Comparison of ENCODE assay signal across 2 cellular contexts in the genomic region with DNA sequence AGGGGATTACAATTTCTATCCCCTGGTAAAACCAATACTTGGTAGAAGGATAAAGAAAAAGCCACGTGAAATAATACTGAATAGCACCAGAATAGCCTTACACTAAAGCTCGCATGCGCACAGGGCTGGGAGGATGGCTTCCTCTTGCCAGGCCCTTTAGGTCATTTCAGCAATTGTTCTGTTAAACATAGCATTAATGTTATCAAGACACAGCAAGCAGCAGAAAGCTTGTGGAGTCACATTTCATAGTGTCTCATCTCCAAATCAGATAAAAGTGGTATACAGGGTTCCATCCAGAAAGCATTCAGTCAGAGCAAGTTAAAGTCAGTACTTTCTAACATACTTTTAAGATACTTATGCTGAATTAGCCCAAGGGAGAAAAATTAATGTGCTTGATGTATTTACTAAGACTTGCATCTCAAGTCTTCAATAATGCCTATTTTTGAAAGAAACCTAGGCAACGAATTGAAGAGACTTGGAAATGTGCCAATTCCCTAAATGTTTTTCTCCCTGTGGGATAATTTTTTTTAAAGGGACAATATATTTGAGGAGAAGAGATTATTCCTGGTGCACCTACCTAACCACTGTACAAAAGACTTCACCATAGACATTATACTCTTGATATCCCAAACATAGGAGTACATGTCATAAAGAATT.
TF ChIP-seq lines count a peak whose summit lies in the region.

No MANE protein-coding gene starts in this region.

TF ChIP-seq in HepG2, 621 proteins besides CTCF, POLR2A, EP300 and RAD21:
- TF ChIP-seq EED (CRISPR knock-in tag; IDR thresholded peaks at IDR 0.05) (no peak), STAG1 (CRISPR knock-in tag; IDR thresholded peaks at IDR 0.05) (no peak), MNT (IDR thresholded peaks at IDR 0.05) (no peak), NR2C2 (CRISPR knock-in tag; IDR thresholded peaks at IDR 0.05; ENCODE audit: borderline replicate concordance) (no peak), MXD4 (CRISPR knock-in tag; IDR thresholded peaks at IDR 0.05) (no peak), ZNF136 (CRISPR knock-in tag; IDR thresholded peaks at IDR 0.05; ENCODE audit: low read depth) (no peak), ETV6 (CRISPR knock-in tag; conservative IDR thresholded peaks at IDR 0.05) (no peak), JARID2 (CRISPR knock-in tag; IDR thresholded peaks at IDR 0.05; ENCODE audit: insufficient replicate concordance) (no peak), PRDM15 (CRISPR knock-in tag; IDR thresholded peaks at IDR 0.05) (no peak), ZNF83 (CRISPR knock-in tag; IDR thresholded peaks at IDR 0.05; ENCODE audit: borderline replicate concordance) (no peak), TOE1 (CRISPR knock-in tag; IDR thresholded peaks at IDR 0.05) (no peak), LCORL (IDR thresholded peaks at IDR 0.05) (no peak), LCORL (CRISPR knock-in tag; IDR thresholded peaks at IDR 0.05) (no peak), PHF8 (CRISPR knock-in tag; IDR thresholded peaks at IDR 0.05) (no peak), ZZZ3 (CRISPR knock-in tag; IDR thresholded peaks at IDR 0.05; ENCODE audit: borderline replicate concordance) (no peak), ZNF30 (CRISPR knock-in tag; IDR thresholded peaks at IDR 0.05) (no peak), ZNF841 (CRISPR knock-in tag; IDR thresholded peaks at IDR 0.05; ENCODE audit: borderline replicate concordance) (no peak), ELF4 (CRISPR knock-in tag; IDR thresholded peaks at IDR 0.05; ENCODE audit: borderline replicate concordance) (no peak), TP53 (CRISPR knock-in tag; conservative IDR thresholded peaks at IDR 0.05) (no peak), ZNF256 (CRISPR knock-in tag; conservative IDR thresholded peaks at IDR 0.05) (no peak)
- TF ChIP-seq, protein P1, sequence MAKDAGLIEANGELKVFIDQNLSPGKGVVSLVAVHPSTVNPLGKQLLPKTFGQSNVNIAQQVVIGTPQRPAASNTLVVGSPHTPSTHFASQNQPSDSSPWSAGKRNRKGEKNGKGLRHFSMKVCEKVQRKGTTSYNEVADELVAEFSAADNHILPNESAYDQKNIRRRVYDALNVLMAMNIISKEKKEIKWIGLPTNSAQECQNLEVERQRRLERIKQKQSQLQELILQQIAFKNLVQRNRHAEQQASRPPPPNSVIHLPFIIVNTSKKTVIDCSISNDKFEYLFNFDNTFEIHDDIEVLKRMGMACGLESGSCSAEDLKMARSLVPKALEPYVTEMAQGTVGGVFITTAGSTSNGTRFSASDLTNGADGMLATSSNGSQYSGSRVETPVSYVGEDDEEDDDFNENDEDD (CRISPR knock-in tag; IDR thresholded peaks at IDR 0.05; ENCODE audit: borderline replicate concordance), result no peak

TF ChIP-seq in GM12878, 131 proteins besides CTCF, POLR2A, EP300 and RAD21:
- TF ChIP-seq YBX1 (IDR thresholded peaks at IDR 0.05), result no peak
- TF ChIP-seq TCF7 (IDR thresholded peaks at IDR 0.05; ENCODE audit: borderline replicate concordance), result no peak
- no peak for TF ChIP-seq MXI1 (IDR thresholded peaks at IDR 0.05; ENCODE audit: low read depth, low read length)
- TF ChIP-seq SMAD5 (IDR thresholded peaks at IDR 0.05; ENCODE audit: low read depth), result no peak
- TF ChIP-seq MLLT1 (IDR thresholded peaks at IDR 0.05), result no peak
- no peak for TF ChIP-seq ZBTB33 (IDR thresholded peaks at IDR 0.05)
- TF ChIP-seq BACH1 (IDR thresholded peaks at IDR 0.05; ENCODE audit: borderline replicate concordance), result no peak
- TF ChIP-seq, protein P2, sequence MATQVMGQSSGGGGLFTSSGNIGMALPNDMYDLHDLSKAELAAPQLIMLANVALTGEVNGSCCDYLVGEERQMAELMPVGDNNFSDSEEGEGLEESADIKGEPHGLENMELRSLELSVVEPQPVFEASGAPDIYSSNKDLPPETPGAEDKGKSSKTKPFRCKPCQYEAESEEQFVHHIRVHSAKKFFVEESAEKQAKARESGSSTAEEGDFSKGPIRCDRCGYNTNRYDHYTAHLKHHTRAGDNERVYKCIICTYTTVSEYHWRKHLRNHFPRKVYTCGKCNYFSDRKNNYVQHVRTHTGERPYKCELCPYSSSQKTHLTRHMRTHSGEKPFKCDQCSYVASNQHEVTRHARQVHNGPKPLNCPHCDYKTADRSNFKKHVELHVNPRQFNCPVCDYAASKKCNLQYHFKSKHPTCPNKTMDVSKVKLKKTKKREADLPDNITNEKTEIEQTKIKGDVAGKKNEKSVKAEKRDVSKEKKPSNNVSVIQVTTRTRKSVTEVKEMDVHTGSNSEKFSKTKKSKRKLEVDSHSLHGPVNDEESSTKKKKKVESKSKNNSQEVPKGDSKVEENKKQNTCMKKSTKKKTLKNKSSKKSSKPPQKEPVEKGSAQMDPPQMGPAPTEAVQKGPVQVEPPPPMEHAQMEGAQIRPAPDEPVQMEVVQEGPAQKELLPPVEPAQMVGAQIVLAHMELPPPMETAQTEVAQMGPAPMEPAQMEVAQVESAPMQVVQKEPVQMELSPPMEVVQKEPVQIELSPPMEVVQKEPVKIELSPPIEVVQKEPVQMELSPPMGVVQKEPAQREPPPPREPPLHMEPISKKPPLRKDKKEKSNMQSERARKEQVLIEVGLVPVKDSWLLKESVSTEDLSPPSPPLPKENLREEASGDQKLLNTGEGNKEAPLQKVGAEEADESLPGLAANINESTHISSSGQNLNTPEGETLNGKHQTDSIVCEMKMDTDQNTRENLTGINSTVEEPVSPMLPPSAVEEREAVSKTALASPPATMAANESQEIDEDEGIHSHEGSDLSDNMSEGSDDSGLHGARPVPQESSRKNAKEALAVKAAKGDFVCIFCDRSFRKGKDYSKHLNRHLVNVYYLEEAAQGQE (IDR thresholded peaks at IDR 0.05; ENCODE audit: low read depth, low read length), result no peak
- no peak for TF ChIP-seq SMC3 (IDR thresholded peaks at IDR 0.05; ENCODE audit: borderline replicate concordance, low read length)
- no peak for TF ChIP-seq ZNF24 (IDR thresholded peaks at IDR 0.05)
- no peak for TF ChIP-seq MYC (IDR thresholded peaks at IDR 0.05; ENCODE audit: insufficient read depth, insufficient read length, insufficient replicate concordance, low read length, severe bottlenecking)
- TF ChIP-seq RUNX3 (IDR thresholded peaks at IDR 0.05; ENCODE audit: low read length), result no peak
- no peak for TF ChIP-seq KLF5 (IDR thresholded peaks at IDR 0.05; ENCODE audit: partially characterized antibody)
- no peak for TF ChIP-seq PBX3 (IDR thresholded peaks at IDR 0.05; ENCODE audit: insufficient replicate concordance, low read depth, low read length)
- no peak for TF ChIP-seq NR2C1 (IDR thresholded peaks at IDR 0.05)
- no peak for TF ChIP-seq NR2F1 (conservative IDR thresholded peaks at IDR 0.05)
